8 cellular contexts compared by ENCODE assay signal in genomic region chr15:96331141-96331941, GRCh38. TPM values are rescaled to one million over a fixed set of nuclear protein-coding genes. Genes with fewer than 3 reads are reported as not detected.
DNase-seq lines count a peak whose midpoint lies in the region; ATAC-seq and TF ChIP-seq lines count a peak whose summit lies in the region.

No MANE protein-coding gene starts in this region.

- POLR2A ChIA-PET in AG04449 (lab: Yijun Ruan, JAX) = interaction anchor here (1.0 to 2.3 kb wide), 5 partner anchors 9 to 284 kb away, joined by 3 to 15 read pairs (median 5); no protein-coding TSS in a partner anchor

- H2AFZ ChIP-seq in GM23338 = peak overlapping the region; percentile 77; the same call in 1 of the 2 replicates

- TF ChIP-seq CTCF in AG04449 (IDR thresholded peaks at IDR 0.05; ENCODE audit: insufficient read depth, low read length, missing control alignments) (no peak), GM23338 (conservative IDR thresholded peaks at IDR 0.05; ENCODE audit: low read depth in 2 of 2) (no peak), WI38 (IDR thresholded peaks at IDR 0.05; ENCODE audit: low read depth, low read length) (no peak), heart left ventricle (IDR thresholded peaks at IDR 0.05) (no peak), sigmoid colon (IDR thresholded peaks at IDR 0.05) (no peak)

- peaks cover 9% of the 10 kb centered on the region; the same call in 1 of the 2 replicates for H4K20me1 ChIP-seq in GM23338 (replicated peaks; ENCODE audit: insufficient read depth)

- H3K27me3 ChIP-seq in GM23338 (ENCODE audit: insufficient read depth) (peaks cover 95% of the 10 kb centered on the region), heart left ventricle (peaks cover 0 to 85% (median 10%) of the 10 kb centered on the region in 9 donors), sigmoid colon (no peaks in the 10 kb centered on the region)

- ATAC-seq in GM23338 = no peak
- peak in 1 of 4 donors; percentile 12 for ATAC-seq in heart left ventricle
- no peak for ATAC-seq in GM21528 (IDR thresholded peaks at IDR 0.05; ENCODE audit: low FRiP score, unreplicated experiment)

- no peak for TF ChIP-seq POLR2A in heart left ventricle (IDR thresholded peaks at IDR 0.05)
- TF ChIP-seq POLR2A in sigmoid colon (IDR thresholded peaks at IDR 0.05) = no peak

- H3K9me3 ChIP-seq in heart left ventricle (no peaks in the 10 kb centered on the region), sigmoid colon (no peaks in the 10 kb centered on the region)

- no peak for TF ChIP-seq EP300 in sigmoid colon (IDR thresholded peaks at IDR 0.05)

- intact Hi-C loops in heart left ventricle (cut with DNase I) = no loop called here
- intact Hi-C loops in sigmoid colon (cut with DNase I) = loop anchor here (10.0 kb wide), 1 partner anchor 1487 kb away; no protein-coding TSS in a partner anchor

- H3F3A ChIP-seq in GM23338 (replicated peaks; ENCODE audit: low read depth) = peaks cover 39% of the 10 kb centered on the region

- peaks cover 3% of the 10 kb centered on the region for H3K9me3 Mint-ChIP-seq in GM23338

- H3K4me1 ChIP-seq in GM23338 (ENCODE audit: insufficient read depth) (peaks cover 78% of the 10 kb centered on the region), heart left ventricle (peaks cover 0 to 28% (median 5%) of the 10 kb centered on the region in 12 donors), sigmoid colon (peaks cover 0 to 30% (median 22%) of the 10 kb centered on the region in 4 donors)

- peaks cover 64% of the 10 kb centered on the region for H3K4me1 Mint-ChIP-seq in GM23338

- no peaks in the 10 kb centered on the region for H3K36me3 ChIP-seq in GM23338 (ENCODE audit: insufficient read depth)
- H3K36me3 ChIP-seq in heart left ventricle = peaks cover 0 to 28% (median 9%) of the 10 kb centered on the region in 9 donors
- peaks cover 0 to 16% (median 3%) of the 10 kb centered on the region in 4 donors for H3K36me3 ChIP-seq in sigmoid colon

- no peak overlapping the region for H3K27ac Mint-ChIP-seq in GM23338

- H3K4me2 ChIP-seq in GM23338 = peak overlapping the region; percentile 83

- WGBS in heart left ventricle, 4 donors = 1 to 2% (median 1%) methylated on average over 28 to 77 of the region's 77 CpGs
- 1 to 3% methylated on average over 77 of the region's 77 CpGs for WGBS in sigmoid colon, 2 donors

- peaks cover 93% of the 10 kb centered on the region for H3K27me3 Mint-ChIP-seq in GM23338 (ENCODE audit: insufficient read depth, low read depth, poor library complexity)

- CTCF ChIA-PET in AG04449 (lab: Yijun Ruan, JAX) = interaction anchor here (1.1 to 1.7 kb wide), 3 partner anchors 9 to 55 kb away, joined by 3 to 7 read pairs (median 6); no protein-coding TSS in a partner anchor

- DNase-seq in AG04449 (ENCODE audit: low read depth, low spot score) (no peak), GM23338 (ENCODE audit: low spot score) (no peak), heart left ventricle (peak in 2 of 5 donors; percentile 49 to 65), sigmoid colon (peak; percentile 76), cortex of kidney (lab: John Stamatoyannopoulos, UW) (no peak)
- DNase-seq in stimulated activated CD4-positive, alpha-beta T cell treated with anti-CD3 and anti-CD28 coated beads, Interleukin-4, amount 100 ng/mL, for 4 hours = no peak

- H3K79me2 ChIP-seq in GM23338 (replicated peaks; ENCODE audit: insufficient read depth) = no peaks in the 10 kb centered on the region

- H3K36me3 Mint-ChIP-seq in GM23338 (ENCODE audit: low read depth) = no peaks in the 10 kb centered on the region

- H3K4me3 Mint-ChIP-seq in GM23338 = peak overlapping the region; percentile 72

- H3K4me3 ChIP-seq in AG04449 (ENCODE audit: low read depth, low read length) (peak overlapping the region; percentile 96), GM23338 (peak overlapping the region; percentile 52), WI38 (ENCODE audit: low read depth, low read length) (peak overlapping the region; percentile 99), heart left ventricle (peak overlapping the region; percentile 58 to 91 (median 78)), sigmoid colon (peak overlapping the region; percentile 75 to 89 (median 85))

- H3K27ac ChIP-seq in GM23338 (ENCODE audit: low read depth) (no peak overlapping the region), heart left ventricle (peak overlapping the region; percentile 88 to 96 (median 92)), sigmoid colon (peak overlapping the region; percentile 93 to 97 (median 94))

- no peaks in the 10 kb centered on the region for H3K9me2 ChIP-seq in GM23338 (ENCODE audit: insufficient read depth)

TF ChIP-seq in GM23338, 12 proteins besides CTCF, POLR2A, EP300 and RAD21:
- peak; percentile 99 for TF ChIP-seq EZH2 (IDR thresholded peaks at IDR 0.05; ENCODE audit: low read depth, unreplicated experiment)
- TF ChIP-seq EZH2phosphoT487 (IDR thresholded peaks at IDR 0.05; ENCODE audit: unreplicated experiment) = peak; percentile 92
- no peak for TF ChIP-seq ZNF462 (CRISPR knock-in tag; IDR thresholded peaks at IDR 0.05)
TF ChIP-seq in GM23338: peak in this region for 2.

RNA-seq across cellular contexts. Expression of gene NR2F2, which starts 0.8 kb away (rescaled TPM):
- not detected in 2 replicates for total RNA-seq in GM23338 (2014; rRNA removed; shearing (Covaris generic))
- 0.16 and 0.23 TPM in 2 replicates for polyA plus RNA-seq in GM23338 (2016; fragmentation: Nextera tagmentation; extraction: Ambion mirVana)
- 10 to 100 TPM; 11.9 to 22.4 (median 16.5) TPM for total RNA-seq in heart left ventricle
- polyA plus RNA-seq in heart left ventricle = 10 to 100 TPM; 11.8 to 16.1 TPM
- total RNA-seq in sigmoid colon = 10 to 100 TPM; 24.0 to 47.9 (median 31.0) TPM
- polyA plus RNA-seq in sigmoid colon = 10 to 100 TPM; 12.6 to 20.0 (median 12.9) TPM

Comparison
In these comparisons a context has a peak if more than half of its experiments do, and no peak if none do; other contexts are left out.
1. RNA of gene NR2F2, which starts 0.8 kb away (total RNA-seq): 24.0 to 47.9 TPM in sigmoid colon and 11.9 to 22.4 TPM in heart left ventricle; not detected in GM23338; every median in the first group is over 10 times any median in the second.
2. Peak in every context shown above with its lines, with median percentiles within 50 percentile points of each other: H3K4me3 ChIP-seq.